In genomic region chr7:100504887-100505611, GRCh38 we compare ENCODE assay signal across 18 cellular contexts. TPM values are rescaled to one million over a fixed set of nuclear protein-coding genes. Genes with fewer than 3 reads are reported as not detected.
DNase-seq lines count a peak whose midpoint lies in the region; ATAC-seq, FAIRE-seq and TF ChIP-seq lines count a peak whose summit lies in the region.
"Had no signal": no experiment of that assay in that cellular context is flagged by ENCODE, and none has a peak within 500 bp of the region (broad histone marks: within the 10 kb centered on the region; RNA-seq: fewer than 3 reads in every experiment).

No MANE protein-coding gene starts in this region.

- TF ChIP-seq EP300 in H1 (IDR thresholded peaks at IDR 0.05; ENCODE audit: borderline replicate concordance in 1 of 2, low read depth in 2 of 2, low read length in 2 of 2), result no peak

- H3K4me1 ChIP-seq in GM23338 (ENCODE audit: insufficient read depth) (no peaks in the 10 kb centered on the region), Panc1 (ENCODE audit: control insufficient read depth, insufficient read depth, low read length) (peaks cover 12% of the 10 kb centered on the region), H1 (replicated peaks in 1 of 4; ENCODE audit: control insufficient read depth in 3 of 4, insufficient read depth in 4 of 4, low read length in 3 of 4) (no peaks in the 10 kb centered on the region)
- H3K4me1 ChIP-seq: BE2C had no signal

- H3K27me3 Mint-ChIP-seq in GM23338 (ENCODE audit: insufficient read depth, low read depth, poor library complexity), result no peaks in the 10 kb centered on the region
- H3K27me3 Mint-ChIP-seq in activated T-helper 2 cell treated with anti-CD3 and anti-CD28 coated beads, Interferon-gamma antibody, Interleukin-2, Interleukin-4, amounts not matched to agents 10 μg/mL and 5 μg/mL and 100 μg/mL, durations not matched to agents 14 hours and 24 hours and 36 hours (ENCODE audit: low read depth), result peaks cover 13% of the 10 kb centered on the region
- H3K27me3 Mint-ChIP-seq in endothelial cell (ENCODE audit: unreplicated experiment), result no peaks in the 10 kb centered on the region

- H2BK5ac ChIP-seq in H1 (ENCODE audit: low read depth, low read length), result no peak overlapping the region

- H3K4me1 Mint-ChIP-seq in GM23338, result no peaks in the 10 kb centered on the region
- H3K4me1 Mint-ChIP-seq in activated T-helper 2 cell treated with anti-CD3 and anti-CD28 coated beads, Interferon-gamma antibody, Interleukin-2, Interleukin-4, amounts not matched to agents 10 μg/mL and 5 μg/mL and 100 μg/mL, durations not matched to agents 14 hours and 24 hours and 36 hours (ENCODE audit: low read depth), result no peaks in the 10 kb centered on the region
- H3K4me1 Mint-ChIP-seq in endothelial cell (ENCODE audit: unreplicated experiment), result no peaks in the 10 kb centered on the region

- H3K79me2 ChIP-seq in GM23338 (replicated peaks; ENCODE audit: insufficient read depth) (no peaks in the 10 kb centered on the region), H1 (ENCODE audit: control insufficient read depth in 1 of 2, insufficient read depth in 2 of 2, low read length in 2 of 2) (no peaks in the 10 kb centered on the region)

- H3K27me3 ChIP-seq in GM23338 (ENCODE audit: insufficient read depth) (no peaks in the 10 kb centered on the region), Panc1 (ENCODE audit: control insufficient read depth, insufficient read depth, low read length) (no peaks in the 10 kb centered on the region), H1 (replicated peaks in 1 of 4; ENCODE audit: control insufficient read depth in 3 of 4, extremely low read depth in 1 of 4, insufficient read depth in 3 of 4, low read length in 3 of 4) (no peaks in the 10 kb centered on the region; a peak in 1 of 7 replicates)
- H3K27me3 ChIP-seq: BE2C had no signal

- no peak overlapping the region for H3K56ac ChIP-seq in H1 (replicated peaks; ENCODE audit: insufficient read length, low read depth, low read length)

- no peak overlapping the region for H2BK15ac ChIP-seq in H1 (ENCODE audit: low read length)

- FAIRE-seq in H1 (lab: Jason Lieb, UNC), result no peak
- FAIRE-seq: A204.1, D721Med, HTR-8/SVneo had no signal

- POLR2A ChIA-PET in Panc1 (lab: Charles Lee) (interaction anchor here (0.6 to 0.7 kb wide), 2 partner anchors 112 to 179 kb away, joined by 3 to 5 read pairs; no protein-coding TSS in a partner anchor), H1 (lab: Charles Lee; ENCODE audit: partially characterized antibody) (interaction anchor here (0.7 to 1.5 kb wide), 4 partner anchors 11 to 75 kb away, joined by 3 to 4 read pairs (median 4); no protein-coding TSS in a partner anchor)

- no peak overlapping the region for H3K4me3 ChIP-seq in GM23338
- no peak overlapping the region for H3K4me3 ChIP-seq in Panc1 (ENCODE audit: low read depth in 2 of 2, low read length in 2 of 2)
- no peak overlapping the region for H3K4me3 ChIP-seq in H1 (ENCODE audit: extremely low read depth in 1 of 4, insufficient read depth in 2 of 4, low read depth in 3 of 4, low read length in 4 of 4)

- no peaks in the 10 kb centered on the region for H3K36me3 ChIP-seq in GM23338 (ENCODE audit: insufficient read depth)
- H3K36me3 ChIP-seq in Panc1 (ENCODE audit: control insufficient read depth, insufficient read depth, low read length), result no peaks in the 10 kb centered on the region
- no peaks in the 10 kb centered on the region for H3K36me3 ChIP-seq in H1 (ENCODE audit: control insufficient read depth in 2 of 4, insufficient read depth in 4 of 4, low read length in 3 of 4)
- H3K36me3 ChIP-seq: BE2C had no signal

- H3K23me2 ChIP-seq in H1 (ENCODE audit: low read depth, low read length), result no peaks in the 10 kb centered on the region

- no peak for DNase-seq in GM23338 (ENCODE audit: low spot score)
- DNase-seq in Panc1 (ENCODE audit: low read depth, low spot score), result no peak
- no peak for DNase-seq in H1 (ENCODE audit: low read depth in 1 of 2, low spot score in 2 of 2)
- no peak for DNase-seq in GDM1 (lab: John Stamatoyannopoulos, UW)
- DNase-seq in NCI-H2227 (lab: John Stamatoyannopoulos, UW; ENCODE audit: unreplicated experiment), result no peak
- no peak for DNase-seq in activated T-helper 2 cell treated with anti-CD3 and anti-CD28 coated beads, Interferon-gamma antibody, Interleukin-2, Interleukin-4, amounts not matched to agents 10 μg/mL and 5 μg/mL and 100 μg/mL, durations not matched to agents 14 hours and 24 hours and 36 hours (ENCODE audit: low spot score)
- no peak for DNase-seq in endothelial cell (ENCODE audit: low spot score)
- DNase-seq: BE2C; CD4-positive, alpha-beta memory T cell; DMS153; DND-41; GF-D8; H7; KBM-7 had no signal

- H4K91ac ChIP-seq in H1 (replicated peaks; ENCODE audit: insufficient read length, low read length), result no peak overlapping the region

- H3K9me2 ChIP-seq in GM23338 (ENCODE audit: insufficient read depth), result no peaks in the 10 kb centered on the region

- H2BK120ac ChIP-seq in H1 (replicated peaks; ENCODE audit: low read depth, low read length), result no peak overlapping the region

- H3F3A ChIP-seq in GM23338 (replicated peaks; ENCODE audit: low read depth), result no peaks in the 10 kb centered on the region

- no peak overlapping the region for H3K27ac ChIP-seq in GM23338 (ENCODE audit: low read depth)
- H3K27ac ChIP-seq in Panc1 (ENCODE audit: low read length), result peak overlapping the region; percentile 30; the same call in 1 of the 2 replicates
- H3K27ac ChIP-seq in H1 (ENCODE audit: low read depth, low read length), result no peak overlapping the region
- H3K27ac ChIP-seq: C4-2B had no signal

- H3K18ac ChIP-seq in H1 (ENCODE audit: extremely low read depth, low read length), result no peak overlapping the region; the same call in 1 of the 2 replicates

- no peak overlapping the region for H3K23ac ChIP-seq in H1 (ENCODE audit: insufficient read length)

- intact Hi-C loops in Panc1 (cut with micrococcal nuclease; ENCODE audit: unreplicated experiment), result no loop called here
- intact Hi-C loops in activated T-helper 2 cell treated with anti-CD3 and anti-CD28 coated beads, Interferon-gamma antibody, Interleukin-2, Interleukin-4, amounts not matched to agents 10 μg/mL and 5 μg/mL and 100 μg/mL, durations not matched to agents 14 hours and 24 hours and 36 hours (cut with micrococcal nuclease), result no loop called here

- H3K4ac ChIP-seq in H1 (replicated peaks; ENCODE audit: insufficient read length, low read depth, low read length), result no peak overlapping the region

- no peak overlapping the region for H3K9ac ChIP-seq in H1 (replicated peaks in 1 of 4; ENCODE audit: extremely low read depth in 1 of 4, low read depth in 3 of 4, low read length in 3 of 4)

- no peaks in the 10 kb centered on the region for H4K20me1 ChIP-seq in GM23338 (replicated peaks; ENCODE audit: insufficient read depth)
- H4K20me1 ChIP-seq in H1 (replicated peaks in 1 of 2; ENCODE audit: control insufficient read depth in 1 of 2, insufficient read depth in 2 of 2, low read length in 2 of 2), result no peaks in the 10 kb centered on the region

- no peak overlapping the region for H4K8ac ChIP-seq in H1 (ENCODE audit: extremely low read depth, insufficient read depth, low read length)

- H3K27ac Mint-ChIP-seq in GM23338 (no peak overlapping the region), endothelial cell (ENCODE audit: unreplicated experiment) (no peak overlapping the region)
- H3K27ac Mint-ChIP-seq in activated T-helper 2 cell treated with anti-CD3 and anti-CD28 coated beads, Interferon-gamma antibody, Interleukin-2, Interleukin-4, amounts not matched to agents 10 μg/mL and 5 μg/mL and 100 μg/mL, durations not matched to agents 14 hours and 24 hours and 36 hours, result no peak overlapping the region
- H3K27ac Mint-ChIP-seq: CD4-positive, alpha-beta memory T cell had no signal

- H2AFZ ChIP-seq in GM23338, result peak overlapping the region; percentile 38; the same call in 1 of the 2 replicates
- H2AFZ ChIP-seq in H1 (ENCODE audit: low read length), result no peak overlapping the region

- TF ChIP-seq CTCF in GM23338 (conservative IDR thresholded peaks at IDR 0.05; ENCODE audit: low read depth in 2 of 2) (no peak), Panc1 (IDR thresholded peaks at IDR 0.05) (no peak), H1 (IDR thresholded peaks at IDR 0.05; ENCODE audit: control extremely low read depth in 1 of 3, insufficient read depth in 1 of 3, low read depth in 1 of 3, low read length in 3 of 3) (no peak), endothelial cell (IDR thresholded peaks at IDR 0.05; ENCODE audit: unreplicated experiment) (no peak)

- H4K5ac ChIP-seq in H1 (ENCODE audit: insufficient read length, low read depth, low read length), result no peak overlapping the region

- no peak for ATAC-seq in GM23338
- no peak for ATAC-seq in Panc1

- H3K79me1 ChIP-seq in H1 (ENCODE audit: low read depth, low read length), result no peaks in the 10 kb centered on the region

- in situ Hi-C loops in Panc1 (cut with HindIII; ENCODE audit: low pct_unique_long_range_greater_than_20kb, low sequenced_read_pairs), result no loop called here

- no peak overlapping the region for H2AK5ac ChIP-seq in H1 (ENCODE audit: low read depth, low read length)

- TF ChIP-seq POLR2A in H1 (IDR thresholded peaks at IDR 0.05; ENCODE audit: control extremely low read depth in 1 of 2, low read depth in 2 of 2, low read length in 2 of 2), result no peak

- CTCF ChIA-PET in Panc1 (lab: Charles Lee), result no interaction called here
- CTCF ChIA-PET in H1 (lab: Charles Lee; ENCODE audit: partially characterized antibody), result interaction anchor here (1.3 to 1.9 kb wide), 3 partner anchors 10 to 55 kb away, joined by 4 to 8 read pairs (median 7); no protein-coding TSS in a partner anchor

- H3K9me3 Mint-ChIP-seq in GM23338 (no peaks in the 10 kb centered on the region), endothelial cell (ENCODE audit: unreplicated experiment) (no peaks in the 10 kb centered on the region)
- no peaks in the 10 kb centered on the region for H3K9me3 Mint-ChIP-seq in activated T-helper 2 cell treated with anti-CD3 and anti-CD28 coated beads, Interferon-gamma antibody, Interleukin-2, Interleukin-4, amounts not matched to agents 10 μg/mL and 5 μg/mL and 100 μg/mL, durations not matched to agents 14 hours and 24 hours and 36 hours
- H3K9me3 Mint-ChIP-seq: CD4-positive, alpha-beta memory T cell had no signal

- no TSS peak for BruUV-seq in Panc1 (replicated peaks; lab: Mats Ljungman, UMichigan)

- H3K14ac ChIP-seq in H1 (ENCODE audit: insufficient read length), result no peak overlapping the region

- no peak overlapping the region for H2BK12ac ChIP-seq in H1 (ENCODE audit: low read depth, low read length)

- TF ChIP-seq RAD21 in H1 (IDR thresholded peaks at IDR 0.05 in 1 of 2, conservative IDR thresholded peaks at IDR 0.05 in 1 of 2; ENCODE audit: low read depth in 2 of 2, low read length in 2 of 2), result no peak

- H3K9me3 ChIP-seq in Panc1 (ENCODE audit: control insufficient read depth, insufficient read depth, low read depth, low read length), result no peaks in the 10 kb centered on the region
- no peaks in the 10 kb centered on the region for H3K9me3 ChIP-seq in H1 (ENCODE audit: insufficient read depth in 2 of 2, low read depth in 1 of 2, low read length in 1 of 2)
- H3K9me3 ChIP-seq: BE2C had no signal

- H2BK20ac ChIP-seq in H1 (ENCODE audit: low read length), result no peak overlapping the region

- 92% methylated on average over 9 of the region's 9 CpGs; no CpG with 5 or more reads in 1 of the 2 experiments for WGBS in H1 (ENCODE audit: extremely low coverage in 1 of 2, insufficient coverage in 1 of 2, insufficient read length in 1 of 2, insufficient replicate concordance in 2 of 2, low coverage in 1 of 2, low lambda C conversion rate in 2 of 2, missing lambda C conversion rate in 1 of 2), 2 experiments

- H3K36me3 Mint-ChIP-seq in GM23338 (ENCODE audit: low read depth), result no peaks in the 10 kb centered on the region
- H3K36me3 Mint-ChIP-seq in activated T-helper 2 cell treated with anti-CD3 and anti-CD28 coated beads, Interferon-gamma antibody, Interleukin-2, Interleukin-4, amounts not matched to agents 10 μg/mL and 5 μg/mL and 100 μg/mL, durations not matched to agents 14 hours and 24 hours and 36 hours (ENCODE audit: low read depth), result no peaks in the 10 kb centered on the region
- H3K36me3 Mint-ChIP-seq in endothelial cell (ENCODE audit: low read depth, unreplicated experiment), result no peaks in the 10 kb centered on the region
- H3K36me3 Mint-ChIP-seq: CD4-positive, alpha-beta memory T cell had no signal

- no peak overlapping the region for H3K4me2 ChIP-seq in GM23338
- H3K4me2 ChIP-seq in H1 (ENCODE audit: insufficient read depth in 1 of 2, low read depth in 2 of 2, low read length in 2 of 2), result no peak overlapping the region

- no peak overlapping the region for H3K4me3 Mint-ChIP-seq in GM23338
- no peak overlapping the region for H3K4me3 Mint-ChIP-seq in activated T-helper 2 cell treated with anti-CD3 and anti-CD28 coated beads, Interferon-gamma antibody, Interleukin-2, Interleukin-4, amounts not matched to agents 10 μg/mL and 5 μg/mL and 100 μg/mL, durations not matched to agents 14 hours and 24 hours and 36 hours (ENCODE audit: low read depth)
- no peak overlapping the region for H3K4me3 Mint-ChIP-seq in endothelial cell (ENCODE audit: unreplicated experiment)
- H3K4me3 Mint-ChIP-seq: CD4-positive, alpha-beta memory T cell had no signal

RNA-seq across cellular contexts. Expression of gene NYAP1, which starts 21.3 kb away (rescaled TPM):
- 2.3 and 4.9 TPM in 2 replicates for total RNA-seq in GM23338 (2014; rRNA removed; shearing (Covaris generic))
- polyA plus RNA-seq in GM23338 (2016; fragmentation: Nextera tagmentation; extraction: Ambion mirVana) (0.19 and 0.49 TPM in 2 replicates), H1 (2011; rRNA removed) (1.9 and 5.0 TPM in 2 replicates)
- total RNA-seq in Panc1 (2021; ENCODE audit: unreplicated experiment) (4.0 TPM), endothelial cell (ENCODE audit: unreplicated experiment) (2.2 TPM)
- 6.5 TPM for polyA plus RNA-seq in Panc1 (2012; ENCODE audit: insufficient read length)
- total RNA-seq in H1 (2021; fragmentation: NEBNext Ultra II Directional; extraction: Animal tissue kit (Norgen Biotek cat#: 25700)), result 4.5 and 4.6 TPM in 2 replicates
- 3.9 TPM for polyA plus RNA-seq in H1 (2011; cell fraction: cytosol; rRNA removed)
- 5.5 TPM for polyA plus RNA-seq in H1 (2011; cell fraction: nucleus; rRNA removed)
- polyA plus RNA-seq in H1 (2012, experiment 1 of 2), result 2.7 to 4.5 TPM (median 3.8 TPM) in 4 replicates
- 2.0 TPM for polyA plus RNA-seq in H1 (2012, experiment 2 of 2)
- polyA plus RNA-seq in H1 (2013, experiment 1 of 2), result 2.5 TPM
- polyA plus RNA-seq in H1 (2013, experiment 2 of 2), result 2.2 TPM
- 0.37 and 0.41 TPM in 2 replicates for polyA minus RNA-seq in H1 (2011; rRNA and poly(A)+ RNA removed)
- polyA minus RNA-seq in H1 (2011; cell fraction: cytosol; rRNA and poly(A)+ RNA removed), result 3.1 TPM
- polyA minus RNA-seq in H1 (2011; cell fraction: nucleus; rRNA and poly(A)+ RNA removed), result 2.9 TPM
- total RNA-seq in activated T-helper 2 cell treated with anti-CD3 and anti-CD28 coated beads, Interferon-gamma antibody, Interleukin-2, Interleukin-4, amounts not matched to agents 10 μg/mL and 5 μg/mL and 100 μg/mL, durations not matched to agents 14 hours and 24 hours and 36 hours, result 0.27 and 0.34 TPM in 2 replicates
- polyA plus RNA-seq: CD4-positive, alpha-beta memory T cell had no signal

RNA-seq across cellular contexts. Expression of gene TSC22D4, which starts 26.0 kb away (rescaled TPM):
- 22.6 and 24.9 TPM in 2 replicates for total RNA-seq in GM23338 (2014; rRNA removed; shearing (Covaris generic))
- 14.6 and 16.4 TPM in 2 replicates for polyA plus RNA-seq in GM23338 (2016; fragmentation: Nextera tagmentation; extraction: Ambion mirVana)
- 82.6 TPM for total RNA-seq in Panc1 (2021; ENCODE audit: unreplicated experiment)
- 73.5 TPM for polyA plus RNA-seq in Panc1 (2012; ENCODE audit: insufficient read length)
- total RNA-seq in H1 (2021; fragmentation: NEBNext Ultra II Directional; extraction: Animal tissue kit (Norgen Biotek cat#: 25700)), result 20.3 and 24.1 TPM in 2 replicates
- 13.2 and 22.4 TPM in 2 replicates for polyA plus RNA-seq in H1 (2011; rRNA removed)
- 14.7 TPM for polyA plus RNA-seq in H1 (2011; cell fraction: cytosol; rRNA removed)
- polyA plus RNA-seq in H1 (2011; cell fraction: nucleus; rRNA removed), result 22.4 TPM
- 13.5 to 21.7 TPM (median 20.5 TPM) in 4 replicates for polyA plus RNA-seq in H1 (2012, experiment 1 of 2)
- polyA plus RNA-seq in H1 (2012, experiment 2 of 2), result 18.7 TPM
- 15.3 TPM for polyA plus RNA-seq in H1 (2013, experiment 1 of 2)
- polyA plus RNA-seq in H1 (2013, experiment 2 of 2), result 14.1 TPM
- polyA minus RNA-seq in H1 (2011; rRNA and poly(A)+ RNA removed), result 4.6 and 6.6 TPM in 2 replicates
- 15.1 TPM for polyA minus RNA-seq in H1 (2011; cell fraction: cytosol; rRNA and poly(A)+ RNA removed)
- polyA minus RNA-seq in H1 (2011; cell fraction: nucleus; rRNA and poly(A)+ RNA removed), result 7.5 TPM
- 103 and 106 TPM in 2 replicates for total RNA-seq in activated T-helper 2 cell treated with anti-CD3 and anti-CD28 coated beads, Interferon-gamma antibody, Interleukin-2, Interleukin-4, amounts not matched to agents 10 μg/mL and 5 μg/mL and 100 μg/mL, durations not matched to agents 14 hours and 24 hours and 36 hours
- 94.3 TPM for total RNA-seq in endothelial cell (ENCODE audit: unreplicated experiment)

RNA-seq across cellular contexts. Expression of gene AGFG2, which starts 34.0 kb away (rescaled TPM):
- total RNA-seq in GM23338 (2014; rRNA removed; shearing (Covaris generic)), result 2.4 and 8.9 TPM in 2 replicates
- polyA plus RNA-seq in GM23338 (2016; fragmentation: Nextera tagmentation; extraction: Ambion mirVana), result 2.2 and 2.3 TPM in 2 replicates
- 42.5 TPM for total RNA-seq in Panc1 (2021; ENCODE audit: unreplicated experiment)
- polyA plus RNA-seq in Panc1 (2012; ENCODE audit: insufficient read length), result 20.1 TPM
- total RNA-seq in H1 (2021; fragmentation: NEBNext Ultra II Directional; extraction: Animal tissue kit (Norgen Biotek cat#: 25700)), result 7.6 TPM in 2 replicates
- polyA plus RNA-seq in H1 (2011; rRNA removed), result 11.2 and 15.9 TPM in 2 replicates
- 8.7 TPM for polyA plus RNA-seq in H1 (2011; cell fraction: cytosol; rRNA removed)
- polyA plus RNA-seq in H1 (2011; cell fraction: nucleus; rRNA removed), result 18.2 TPM
- 5.8 to 9.2 TPM (median 6.5 TPM) in 4 replicates for polyA plus RNA-seq in H1 (2012, experiment 1 of 2)
- 4.1 TPM for polyA plus RNA-seq in H1 (2012, experiment 2 of 2)
- polyA plus RNA-seq in H1 (2013, experiment 1 of 2), result 2.6 TPM
- polyA plus RNA-seq in H1 (2013, experiment 2 of 2), result 3.0 TPM
- 7.0 and 7.5 TPM in 2 replicates for polyA minus RNA-seq in H1 (2011; rRNA and poly(A)+ RNA removed)
- 12.4 TPM for polyA minus RNA-seq in H1 (2011; cell fraction: cytosol; rRNA and poly(A)+ RNA removed)
- polyA minus RNA-seq in H1 (2011; cell fraction: nucleus; rRNA and poly(A)+ RNA removed), result 13.5 TPM
- 75.5 and 75.7 TPM in 2 replicates for total RNA-seq in activated T-helper 2 cell treated with anti-CD3 and anti-CD28 coated beads, Interferon-gamma antibody, Interleukin-2, Interleukin-4, amounts not matched to agents 10 μg/mL and 5 μg/mL and 100 μg/mL, durations not matched to agents 14 hours and 24 hours and 36 hours
- 48.6 TPM for total RNA-seq in endothelial cell (ENCODE audit: unreplicated experiment)

RNA-seq across cellular contexts. Expression of gene SPACDR, which starts 41.0 kb away (rescaled TPM):
- 0.52 TPM in 1 of 2 replicates, not detected in the other for total RNA-seq in GM23338 (2014; rRNA removed; shearing (Covaris generic))
- polyA plus RNA-seq in GM23338 (2016; fragmentation: Nextera tagmentation; extraction: Ambion mirVana), result 0.42 TPM in 1 of 2 replicates, not detected in the other
- total RNA-seq in Panc1 (2021; ENCODE audit: unreplicated experiment), result 1.5 TPM
- polyA plus RNA-seq in Panc1 (2012; ENCODE audit: insufficient read length), result 2.5 TPM
- total RNA-seq in H1 (2021; fragmentation: NEBNext Ultra II Directional; extraction: Animal tissue kit (Norgen Biotek cat#: 25700)), result 0.33 TPM in 1 of 2 replicates, not detected in the other
- polyA plus RNA-seq in H1 (2011; rRNA removed), result 0.26 and 0.31 TPM in 2 replicates
- polyA plus RNA-seq in H1 (2011; cell fraction: cytosol; rRNA removed), result 0.41 TPM
- 0.80 TPM for polyA plus RNA-seq in H1 (2011; cell fraction: nucleus; rRNA removed)
- polyA plus RNA-seq in H1 (2012, experiment 1 of 2), result 0.18 to 0.92 TPM (median 0.19 TPM) in 3 of 4 replicates, not detected in the other
- polyA plus RNA-seq in H1 (2012, experiment 2 of 2), result 0.39 TPM
- 0.55 TPM for polyA plus RNA-seq in H1 (2013, experiment 1 of 2)
- 0.13 TPM for polyA plus RNA-seq in H1 (2013, experiment 2 of 2)
- polyA minus RNA-seq in H1 (2011; rRNA and poly(A)+ RNA removed), result not detected in 2 replicates
- polyA minus RNA-seq in H1 (2011; cell fraction: cytosol; rRNA and poly(A)+ RNA removed), result not detected
- polyA minus RNA-seq in H1 (2011; cell fraction: nucleus; rRNA and poly(A)+ RNA removed), result not detected
- total RNA-seq in activated T-helper 2 cell treated with anti-CD3 and anti-CD28 coated beads, Interferon-gamma antibody, Interleukin-2, Interleukin-4, amounts not matched to agents 10 μg/mL and 5 μg/mL and 100 μg/mL, durations not matched to agents 14 hours and 24 hours and 36 hours, result 3.2 and 4.5 TPM in 2 replicates
- total RNA-seq in endothelial cell (ENCODE audit: unreplicated experiment), result 4.3 TPM
